Comparison of ENCODE assay signal across 16 cellular contexts in the genomic region with DNA sequence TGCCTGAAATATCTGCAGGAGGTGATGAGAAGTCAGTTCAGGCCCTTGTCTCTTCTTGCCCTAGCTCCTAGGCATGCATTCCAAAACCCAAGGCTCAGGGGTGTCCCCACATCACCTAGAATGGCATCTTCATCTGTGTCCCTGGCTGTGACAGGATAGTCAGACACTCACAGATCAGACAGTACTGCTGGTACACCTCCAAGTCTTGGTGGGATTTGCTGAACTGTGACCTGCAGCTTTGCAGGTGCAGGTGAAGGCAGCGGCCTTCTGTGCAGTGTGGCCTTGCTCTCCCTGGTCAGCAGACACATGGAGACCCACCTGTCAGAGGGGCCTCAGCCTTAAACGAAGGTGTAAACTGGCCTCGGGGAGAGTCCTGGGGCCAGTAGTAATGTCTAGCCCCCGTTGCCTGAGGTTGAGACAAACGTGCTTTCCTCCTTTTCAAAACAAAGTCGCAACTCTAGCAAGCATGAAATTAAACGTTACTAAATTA. TPM values are rescaled to one million over a fixed set of nuclear protein-coding genes. Genes with fewer than 3 reads are reported as not detected.
A peak's percentile ranks its signal among the peaks of the same experiment; 100 is the strongest.
DNase-seq lines count a peak whose midpoint lies in the region; ATAC-seq and TF ChIP-seq lines count a peak whose summit lies in the region.
"Had no signal": no experiment of that assay in that cellular context is flagged by ENCODE, and none has a peak within 500 bp of the region (broad histone marks: within the 10 kb centered on the region; RNA-seq: fewer than 3 reads in every experiment).

No MANE protein-coding gene starts in this region.

- no peaks in the 10 kb centered on the region for H3K9me2 ChIP-seq in SU-DHL-6 (replicated peaks; ENCODE audit: insufficient read depth, low read length)
- H3K9me2 ChIP-seq: SK-N-SH had no signal

- peaks cover 51% of the 10 kb centered on the region for H3K4me1 ChIP-seq in lower lobe of right lung
- H3K4me1 ChIP-seq in suprapubic skin = peaks cover 52% of the 10 kb centered on the region
- H3K4me1 ChIP-seq in colonic mucosa = peaks cover 10% of the 10 kb centered on the region

- no peak overlapping the region for H2AFZ ChIP-seq in SU-DHL-6 (ENCODE audit: low read depth, low read length, severe bottlenecking)

- no peaks in the 10 kb centered on the region for H3K9me3 Mint-ChIP-seq in activated CD4-positive, alpha-beta T cell treated with anti-CD3 and anti-CD28 coated beads, Interleukin-2, amount 10 ng/mL, durations not matched to agents 24 days and 14 days
- H3K9me3 Mint-ChIP-seq: HFFc6 had no signal

- no peaks in the 10 kb centered on the region for H4K20me1 ChIP-seq in SU-DHL-6 (ENCODE audit: low read depth, low read length)

- H3K4me3 Mint-ChIP-seq in activated CD4-positive, alpha-beta T cell treated with anti-CD3 and anti-CD28 coated beads, Interleukin-2, amount 10 ng/mL, durations not matched to agents 24 days and 14 days = no peak overlapping the region
- H3K4me3 Mint-ChIP-seq: HFFc6 had no signal

- H3K9me3 ChIP-seq in SU-DHL-6 (ENCODE audit: insufficient read depth, low read length) (no peaks in the 10 kb centered on the region), lower lobe of right lung (no peaks in the 10 kb centered on the region), suprapubic skin (no peaks in the 10 kb centered on the region), colonic mucosa (no peaks in the 10 kb centered on the region)
- H3K9me3 ChIP-seq: adrenal gland, SK-N-SH had no signal

- no peaks in the 10 kb centered on the region for H3K27me3 Mint-ChIP-seq in activated CD4-positive, alpha-beta T cell treated with anti-CD3 and anti-CD28 coated beads, Interleukin-2, amount 10 ng/mL, durations not matched to agents 24 days and 14 days

- H3K4me3 ChIP-seq in SU-DHL-6 (ENCODE audit: insufficient read depth, low read length, poor library complexity, severe bottlenecking) (no peak overlapping the region), lower lobe of right lung (no peak overlapping the region), suprapubic skin (no peak overlapping the region), colonic mucosa (no peak overlapping the region)
- H3K4me3 ChIP-seq: adrenal gland had no signal

- H3K79me2 ChIP-seq in SU-DHL-6 (ENCODE audit: insufficient read depth, low read length) = peaks cover 91% of the 10 kb centered on the region

- H3K27ac ChIP-seq in SU-DHL-6 (ENCODE audit: low read depth, low read length) (peak overlapping the region; percentile 59), lower lobe of right lung (peak overlapping the region; percentile 82), suprapubic skin (peak overlapping the region; percentile 10), colonic mucosa (no peak overlapping the region)
- H3K27ac ChIP-seq: adrenal gland had no signal

- ATAC-seq in lower lobe of right lung = no peak
- ATAC-seq in HG02763 (IDR thresholded peaks at IDR 0.05; ENCODE audit: unreplicated experiment) = no peak
- ATAC-seq: left colon, right cardiac atrium had no signal

- H3K36me3 ChIP-seq in SU-DHL-6 (ENCODE audit: low read length) = no peaks in the 10 kb centered on the region
- peaks cover 9% of the 10 kb centered on the region for H3K36me3 ChIP-seq in lower lobe of right lung
- H3K36me3 ChIP-seq in suprapubic skin = peaks cover 3% of the 10 kb centered on the region
- no peaks in the 10 kb centered on the region for H3K36me3 ChIP-seq in colonic mucosa
- H3K36me3 ChIP-seq: adrenal gland had no signal

- TF ChIP-seq EP300 in suprapubic skin (IDR thresholded peaks at IDR 0.05) = no peak

- peak overlapping the region; percentile 51 for H3K27ac Mint-ChIP-seq in activated CD4-positive, alpha-beta T cell treated with anti-CD3 and anti-CD28 coated beads, Interleukin-2, amount 10 ng/mL, durations not matched to agents 24 days and 14 days
- H3K27ac Mint-ChIP-seq: HFFc6 had no signal

- TF ChIP-seq CTCF in SU-DHL-6 (IDR thresholded peaks at IDR 0.05; ENCODE audit: insufficient read depth, low read length, poor library complexity, severe bottlenecking) = no peak
- TF ChIP-seq CTCF in lower lobe of right lung (IDR thresholded peaks at IDR 0.05) = no peak
- TF ChIP-seq CTCF in suprapubic skin (IDR thresholded peaks at IDR 0.05) = no peak
- TF ChIP-seq CTCF in colonic mucosa (IDR thresholded peaks at IDR 0.05) = no peak

- H3F3A ChIP-seq in SU-DHL-6 (ENCODE audit: insufficient read depth) = peaks cover 6% of the 10 kb centered on the region; the same call in 1 of the 2 replicates

- H3K27me3 ChIP-seq in SU-DHL-6 (ENCODE audit: low read length) = no peaks in the 10 kb centered on the region
- no peaks in the 10 kb centered on the region for H3K27me3 ChIP-seq in lower lobe of right lung (ENCODE audit: low read depth)
- no peaks in the 10 kb centered on the region for H3K27me3 ChIP-seq in suprapubic skin
- H3K27me3 ChIP-seq in colonic mucosa = no peaks in the 10 kb centered on the region
- H3K27me3 ChIP-seq: adrenal gland had no signal

- 77% methylated on average over 6 of the region's 7 CpGs for WGBS in suprapubic skin

- peaks cover 35% of the 10 kb centered on the region for H3K4me1 Mint-ChIP-seq in activated CD4-positive, alpha-beta T cell treated with anti-CD3 and anti-CD28 coated beads, Interleukin-2, amount 10 ng/mL, durations not matched to agents 24 days and 14 days

- peak overlapping the region; percentile 17; the same call in 1 of the 2 replicates for H3K9ac ChIP-seq in SU-DHL-6 (ENCODE audit: low read length)
- H3K9ac ChIP-seq in colonic mucosa (ENCODE audit: low read depth in 2 of 2, low read length in 2 of 2) = no peak overlapping the region
- H3K9ac ChIP-seq: SK-N-SH had no signal

- H3K4me2 ChIP-seq in SU-DHL-6 (ENCODE audit: low read depth, low read length, poor library complexity, severe bottlenecking) = peak overlapping the region; percentile 16
- H3K4me2 ChIP-seq: SK-N-SH had no signal

- no peak for TF ChIP-seq POLR2A in suprapubic skin (IDR thresholded peaks at IDR 0.05)

- peaks cover 57% of the 10 kb centered on the region for H3K36me3 Mint-ChIP-seq in activated CD4-positive, alpha-beta T cell treated with anti-CD3 and anti-CD28 coated beads, Interleukin-2, amount 10 ng/mL, durations not matched to agents 24 days and 14 days (ENCODE audit: low read depth)

- no peak for DNase-seq in activated CD4-positive, alpha-beta T cell treated with anti-CD3 and anti-CD28 coated beads, Interleukin-2, amount 10 ng/mL, durations not matched to agents 24 days and 14 days
- DNase-seq in activated CD4-positive, alpha-beta T cell treated with anti-CD3 and anti-CD28 coated beads for 1 hour = no peak
- DNase-seq in lower lobe of right lung (no peak), suprapubic skin (ENCODE audit: low spot score in 2 of 2) (no peak), pons (ENCODE audit: low spot score) (no peak), colonic mucosa (no peak)
- DNase-seq: activated CD4-positive, CD25-positive, alpha-beta regulatory T cell; adrenal gland; HFFc6; left colon; right cardiac atrium; SK-N-SH; stimulated activated CD4-positive, alpha-beta T cell treated with anti-CD3 and anti-CD28 coated beads, Interleukin-4, amount 100 ng/mL, for 1 hour had no signal

- intact Hi-C loops in activated CD4-positive, alpha-beta T cell treated with anti-CD3 and anti-CD28 coated beads, Interleukin-2, amount 10 ng/mL, durations not matched to agents 24 days and 14 days (cut with micrococcal nuclease) = no loop called here
- intact Hi-C loops in lower lobe of right lung (cut with DNase I) = no loop called here
- intact Hi-C loops in colonic mucosa (cut with DNase I) = no loop called here

RNA-seq across cellular contexts. Expression of a gene that starts 42.7 kb away (rescaled TPM):
- total RNA-seq in activated CD4-positive, alpha-beta T cell treated with anti-CD3 and anti-CD28 coated beads, Interleukin-2, amount 10 ng/mL, durations not matched to agents 24 days and 14 days = 60.2 and 63.1 TPM in 2 replicates
- 90.6 TPM for total RNA-seq in lower lobe of right lung
- total RNA-seq in suprapubic skin = 100 to 1,000 TPM in 1 of 4 donors, 10 to 100 TPM in 3; 37.0 to 100 (median 69.3) TPM
- 10 to 100 TPM; 43.0 to 65.8 TPM for total RNA-seq in colonic mucosa
- total RNA-seq: A172 had no signal
